In genomic region chr17:81339502-81340296, GRCh38 we compare ENCODE assay signal across 12 cellular contexts. TPM values are rescaled to one million over a fixed set of nuclear protein-coding genes. Genes with fewer than 3 reads are reported as not detected.
DNase-seq lines count a peak whose midpoint lies in the region; ATAC-seq and TF ChIP-seq lines count a peak whose summit lies in the region.
"Had no signal": no experiment of that assay in that cellular context is flagged by ENCODE, and none has a peak within 500 bp of the region (broad histone marks: within the 10 kb centered on the region; RNA-seq: fewer than 3 reads in every experiment).

No MANE protein-coding gene starts in this region.

- H3K27ac ChIP-seq in Peyer's patch (peak overlapping the region; percentile 10 to 100 (median 94)), hepatocyte (peak overlapping the region; percentile 99), prostate gland (peak overlapping the region; percentile 99 to 100)

- TF ChIP-seq CTCF in Peyer's patch (IDR thresholded peaks at IDR 0.05) (no peak), hepatocyte (IDR thresholded peaks at IDR 0.05; ENCODE audit: poor library complexity) (no peak), prostate gland (IDR thresholded peaks at IDR 0.05) (no peak)

- intact Hi-C loops in prostate gland (cut with DNase I): loop anchor here (5.0 kb wide), 1 partner anchor 42 kb away; the partner anchor contains the start of gene SLC38A10

- H3K4me2 ChIP-seq in hepatocyte: peak overlapping the region; percentile 92

- H4K20me1 ChIP-seq in hepatocyte (ENCODE audit: insufficient read depth, poor library complexity, severe bottlenecking): no peaks in the 10 kb centered on the region

- TF ChIP-seq POLR2A in Peyer's patch (IDR thresholded peaks at IDR 0.05): peak in 1 of 2 donors; percentile 24
- TF ChIP-seq POLR2A in prostate gland (IDR thresholded peaks at IDR 0.05): no peak

- H3K9me3 ChIP-seq in Peyer's patch (no peaks in the 10 kb centered on the region), hepatocyte (ENCODE audit: low read depth) (no peaks in the 10 kb centered on the region), prostate gland (no peaks in the 10 kb centered on the region)
- H3K9me3 ChIP-seq: HAP-1, thoracic aorta had no signal

- no peaks in the 10 kb centered on the region for H3K9me2 ChIP-seq in hepatocyte (replicated peaks; ENCODE audit: insufficient read depth)

- H3K4me3 ChIP-seq in Peyer's patch (peak overlapping the region in 2 of 4 donors; percentile 14 to 85), hepatocyte (no peak overlapping the region), prostate gland (no peak overlapping the region)
- H3K4me3 ChIP-seq: HAP-1 had no signal

- ATAC-seq in activated naive CD4-positive, alpha-beta T cell treated with anti-CD3 and anti-CD28 coated beads, Interleukin-2, amount 50 U/mL, for 72 hours: no peak

- in situ Hi-C loops in Caki2 (cut with HindIII; ENCODE audit: low pct_unique_long_range_greater_than_20kb, low sequenced_read_pairs): no loop called here

- 48% methylated on average over 10 of the region's 11 CpGs for WGBS in hepatocyte (ENCODE audit: low lambda C conversion rate, missing lambda C conversion rate)
- WGBS in prostate gland: 41% methylated on average over 11 of the region's 11 CpGs

- H3K27me3 ChIP-seq in Peyer's patch (no peaks in the 10 kb centered on the region), hepatocyte (no peaks in the 10 kb centered on the region), prostate gland (replicated peaks; ENCODE audit: insufficient read depth) (no peaks in the 10 kb centered on the region)

- peaks cover 5 to 6% of the 10 kb centered on the region in 2 donors for H3K36me3 Mint-ChIP-seq in activated naive CD4-positive, alpha-beta T cell treated with anti-CD3 and anti-CD28 coated beads, Interleukin-2, amount 50 U/mL, for 72 hours
- H3K36me3 Mint-ChIP-seq: activated CD4-positive, alpha-beta memory T cell treated with anti-CD3 and anti-CD28 coated beads for 36 hours had no signal

- peaks cover 5 to 73% (median 11%) of the 10 kb centered on the region in 4 donors for H3K4me1 ChIP-seq in Peyer's patch
- peaks cover 53% of the 10 kb centered on the region for H3K4me1 ChIP-seq in hepatocyte (ENCODE audit: insufficient read depth)
- peaks cover 22% of the 10 kb centered on the region for H3K4me1 ChIP-seq in prostate gland (replicated peaks)

- no peaks in the 10 kb centered on the region for H3K9me3 Mint-ChIP-seq in activated naive CD4-positive, alpha-beta T cell treated with anti-CD3 and anti-CD28 coated beads, Interleukin-2, amount 50 U/mL, for 72 hours
- H3K9me3 Mint-ChIP-seq: activated CD4-positive, alpha-beta memory T cell treated with anti-CD3 and anti-CD28 coated beads for 36 hours had no signal

- H3K27ac Mint-ChIP-seq in activated naive CD4-positive, alpha-beta T cell treated with anti-CD3 and anti-CD28 coated beads, Interleukin-2, amount 50 U/mL, for 72 hours: no peak overlapping the region
- H3K27ac Mint-ChIP-seq: activated CD4-positive, alpha-beta memory T cell treated with anti-CD3 and anti-CD28 coated beads for 36 hours had no signal

- peak; percentile 70 for DNase-seq in Caki2 (ENCODE audit: low read depth)
- peak in 1 of 3 donors; percentile 72 for DNase-seq in Peyer's patch
- DNase-seq in hepatocyte (ENCODE audit: low spot score): peak; percentile 88
- no peak for DNase-seq in prostate gland (ENCODE audit: low spot score)
- DNase-seq in NCI-H1092 treated with DMSO at 0.1 percent for 48 hours (lab: John Stamatoyannopoulos, UW): no peak
- DNase-seq in GDM1 (lab: John Stamatoyannopoulos, UW): no peak
- DNase-seq in activated naive CD4-positive, alpha-beta T cell treated with anti-CD3 and anti-CD28 coated beads, Interleukin-2, amount 50 U/mL, for 72 hours (ENCODE audit: low spot score in 2 of 2): no peak
- no peak for DNase-seq in GOT3 (lab: John Stamatoyannopoulos, UW)
- DNase-seq: activated CD4-positive, alpha-beta memory T cell treated with anti-CD3 and anti-CD28 coated beads for 36 hours; NCI-H187 had no signal

- H3K36me3 ChIP-seq in Peyer's patch (no peaks in the 10 kb centered on the region), hepatocyte (replicated peaks; ENCODE audit: insufficient read depth, low read depth) (no peaks in the 10 kb centered on the region), prostate gland (no peaks in the 10 kb centered on the region)
- H3K36me3 ChIP-seq: thoracic aorta had no signal

- peaks cover 87% of the 10 kb centered on the region for H3K79me2 ChIP-seq in hepatocyte

- H2AFZ ChIP-seq in hepatocyte: no peak overlapping the region

RNA-seq across cellular contexts. Expression of gene SLC38A10, which starts 44.6 kb away (rescaled TPM):
- 77.3 and 85.2 TPM in 2 replicates for total RNA-seq in Caki2 (2014; rRNA removed; shearing (Covaris generic); ENCODE audit: low replicate concordance)
- total RNA-seq in Peyer's patch (100 to 1,000 TPM; 126 to 206 (median 169) TPM), hepatocyte (71.3 and 91.4 TPM in 2 replicates), prostate gland (100 to 1,000 TPM; 104 to 167 TPM)
- 123 and 124 TPM in 2 replicates for polyA plus RNA-seq in hepatocyte
- 10 to 100 TPM; 19.9 to 72.0 TPM for total RNA-seq in activated naive CD4-positive, alpha-beta T cell treated with anti-CD3 and anti-CD28 coated beads, Interleukin-2, amount 50 U/mL, for 72 hours

RNA-seq across cellular contexts. Expression of gene BAHCC1, which starts 55.6 kb away (rescaled TPM):
- total RNA-seq in Caki2 (2014; rRNA removed; shearing (Covaris generic); ENCODE audit: low replicate concordance): 4.4 and 11.9 TPM in 2 replicates
- total RNA-seq in Peyer's patch (10 to 100 TPM; 11.6 to 43.0 (median 23.9) TPM), hepatocyte (6.6 and 8.6 TPM in 2 replicates), prostate gland (10 to 100 TPM; 11.4 to 28.9 TPM)
- polyA plus RNA-seq in hepatocyte: 6.4 and 7.9 TPM in 2 replicates
- total RNA-seq in activated naive CD4-positive, alpha-beta T cell treated with anti-CD3 and anti-CD28 coated beads, Interleukin-2, amount 50 U/mL, for 72 hours: under 1 TPM in 1 of 2 donors, not detected in 1; 0.16 TPM

Comparison
In these comparisons a context has a peak if more than half of its experiments do, and no peak if none do; other contexts are left out.
1. DNase-seq: peak in Caki2 (single experiment) and hepatocyte (single experiment); none in prostate gland (single experiment), NCI-H1092 treated with DMSO at 0.1 percent for 48 hours (single experiment), GDM1 (single experiment), activated naive CD4-positive, alpha-beta T cell treated with anti-CD3 and anti-CD28 coated beads, Interleukin-2, amount 50 U/mL, for 72 hours (0 of 2) and GOT3 (single experiment).
2. Peak in every context shown above with its lines, with median percentiles within 50 percentile points of each other: H3K27ac ChIP-seq.